11 cellular contexts compared by ENCODE assay signal in the genomic region with DNA sequence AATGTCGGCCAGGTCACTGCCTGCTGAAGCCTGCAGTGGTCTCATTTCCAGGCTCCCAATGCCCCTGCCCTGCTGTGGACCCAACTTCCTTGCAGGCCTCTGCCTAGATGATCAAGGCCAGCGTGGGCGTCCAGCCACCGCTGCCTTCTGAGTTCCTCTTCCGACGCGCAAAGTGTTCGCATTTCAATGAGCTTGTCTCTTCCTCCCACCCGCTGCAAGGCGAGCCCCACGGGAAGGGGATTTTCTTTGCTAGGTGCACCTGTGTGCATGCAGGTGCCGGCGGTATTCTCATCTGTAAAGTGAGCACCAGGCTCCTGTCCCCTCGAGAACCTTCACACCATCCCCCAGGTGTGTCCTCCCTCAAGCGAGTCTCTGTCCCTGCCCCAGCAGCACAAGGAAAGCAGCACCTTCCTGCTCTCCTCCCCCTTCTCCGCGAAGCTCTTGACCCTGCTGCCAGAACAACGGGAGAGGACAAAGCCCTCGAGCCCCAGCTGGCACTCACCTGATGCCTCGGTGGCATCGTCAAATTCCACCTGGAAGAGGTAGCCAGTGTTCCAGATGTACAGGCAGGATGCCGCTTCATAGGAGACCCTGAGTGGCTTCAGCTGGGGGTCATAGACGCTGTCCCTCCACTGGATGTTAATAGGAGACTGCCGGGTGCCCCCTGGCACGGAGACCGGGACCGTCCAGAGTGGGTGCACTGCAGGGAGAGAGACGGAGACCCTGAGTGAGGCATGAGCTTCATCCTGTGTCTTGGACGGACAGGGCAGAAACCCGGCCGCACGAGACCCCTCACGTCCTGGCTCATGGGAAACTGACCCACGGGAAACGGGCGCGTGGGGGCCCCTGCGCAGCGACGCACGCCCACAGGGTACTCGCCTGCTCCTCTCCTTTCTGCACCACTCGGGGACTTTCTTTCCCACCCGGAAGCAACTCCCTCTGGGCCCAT. TPM values are rescaled to one million over a fixed set of nuclear protein-coding genes. Genes with fewer than 3 reads are reported as not detected.
DNase-seq lines count a peak whose midpoint lies in the region; ATAC-seq lines count a peak whose summit lies in the region.
"Had no signal": no experiment of that assay in that cellular context is flagged by ENCODE, and none has a peak within 500 bp of the region (broad histone marks: within the 10 kb centered on the region; RNA-seq: fewer than 3 reads in every experiment).

No MANE protein-coding gene starts in this region.

- intact Hi-C loops in aorta (cut with DNase I): no loop called here

- no peak overlapping the region for H3K4ac ChIP-seq in neuronal stem cell (ENCODE audit: low read length)

- no peak overlapping the region for H2BK12ac ChIP-seq in neuronal stem cell (ENCODE audit: low read length)

- H3K4me3 ChIP-seq in neuronal stem cell (ENCODE audit: low read length in 2 of 2) (no peak overlapping the region), aorta (ENCODE audit: low read length in 2 of 2) (no peak overlapping the region)
- H3K4me3 ChIP-seq: cardiac muscle cell had no signal

- H3K4me2 ChIP-seq in neuronal stem cell (ENCODE audit: insufficient read depth, low read length, poor library complexity, severe bottlenecking): no peak overlapping the region

- ATAC-seq in aorta (ENCODE audit: low FRiP score): no peak
- ATAC-seq in GM19328 (IDR thresholded peaks at IDR 0.05; ENCODE audit: unreplicated experiment): no peak
- ATAC-seq: left colon had no signal

- H4K8ac ChIP-seq in neuronal stem cell (ENCODE audit: low read depth, low read length): no peak overlapping the region

- H3K18ac ChIP-seq in neuronal stem cell (ENCODE audit: low read length): peak overlapping the region; percentile 57

- no peaks in the 10 kb centered on the region for H3K79me1 ChIP-seq in neuronal stem cell (ENCODE audit: low read depth, low read length)

- no CpG with 5 or more reads among the region's 44 CpGs for WGBS in neuronal stem cell (ENCODE audit: extremely low coverage in 2 of 2, insufficient read length in 2 of 2, insufficient replicate concordance in 1 of 2), 2 donors
- WGBS in aorta, 2 donors: 78% methylated on average over 44 of the region's 44 CpGs

- peak overlapping the region; percentile 89 for H3K14ac ChIP-seq in neuronal stem cell (ENCODE audit: low read length)

- no peak overlapping the region for H4K91ac ChIP-seq in neuronal stem cell (ENCODE audit: low read depth, low read length, poor library complexity)

- H3K9me3 ChIP-seq in neuronal stem cell (replicated peaks in 1 of 2; ENCODE audit: control insufficient read depth in 2 of 2, insufficient read depth in 1 of 2, low read depth in 1 of 2, low read length in 2 of 2): no peaks in the 10 kb centered on the region
- no peaks in the 10 kb centered on the region for H3K9me3 ChIP-seq in aorta (ENCODE audit: control insufficient read depth, low read length)

- H2AK5ac ChIP-seq in neuronal stem cell (ENCODE audit: low read depth, low read length): peak overlapping the region; percentile 75

- H3K9ac ChIP-seq in neuronal stem cell (ENCODE audit: low read depth, low read length, poor library complexity): peak overlapping the region; percentile 44

- no peak overlapping the region for H2AFZ ChIP-seq in neuronal stem cell (ENCODE audit: low read length)

- DNase-seq in DMS79 (lab: John Stamatoyannopoulos, UW) (peak; percentile 43), KBM-7 (peak; percentile 46), neuronal stem cell (ENCODE audit: low spot score) (no peak), aorta (no peak), T1000 (lab: John Stamatoyannopoulos, UW) (no peak), mucosa of gallbladder (ENCODE audit: low spot score) (no peak)
- DNase-seq in activated CD4-positive, alpha-beta T cell treated with anti-CD3 and anti-CD28 coated beads, Interleukin-2, amount 50 U/mL, for 4 hours: peak; percentile 12 to 18
- DNase-seq: left colon had no signal

- H3K36me3 ChIP-seq in neuronal stem cell (replicated peaks in 1 of 2; ENCODE audit: control insufficient read depth in 2 of 2, insufficient read depth in 2 of 2, low read length in 2 of 2) (no peaks in the 10 kb centered on the region), aorta (ENCODE audit: control insufficient read depth in 1 of 2, insufficient read depth in 2 of 2, low read length in 1 of 2) (no peaks in the 10 kb centered on the region)
- H3K36me3 ChIP-seq: cardiac muscle cell had no signal

- H3K27me3 ChIP-seq in neuronal stem cell (ENCODE audit: control insufficient read depth in 3 of 3, insufficient read depth in 3 of 3, low read depth in 1 of 3, low read length in 3 of 3) (peaks cover 0 to 12% (median 0%) of the 10 kb centered on the region in 3 experiments), aorta (ENCODE audit: control insufficient read depth in 1 of 2, insufficient read depth in 2 of 2, low read length in 1 of 2) (no peaks in the 10 kb centered on the region)
- H3K27me3 ChIP-seq: cardiac muscle cell had no signal

- in situ Hi-C loops in KBM-7 (cut with MboI; ENCODE audit: low pct_unique_long_range_greater_than_20kb, low sequenced_read_pairs): no loop called here

- H3K4me1 ChIP-seq in neuronal stem cell (ENCODE audit: control insufficient read depth in 2 of 2, insufficient read depth in 1 of 2, low read depth in 1 of 2, low read length in 2 of 2): peaks cover 2 to 13% of the 10 kb centered on the region in 2 donors
- no peaks in the 10 kb centered on the region for H3K4me1 ChIP-seq in aorta (ENCODE audit: control insufficient read depth in 1 of 2, insufficient read depth in 2 of 2, low read length in 2 of 2)

- H3K27ac ChIP-seq in neuronal stem cell (replicated peaks; ENCODE audit: low read length) (no peak overlapping the region), aorta (ENCODE audit: low read depth in 1 of 2, low read length in 2 of 2) (no peak overlapping the region)
- H3K27ac ChIP-seq: cardiac muscle cell had no signal

- no peak overlapping the region for H2BK5ac ChIP-seq in neuronal stem cell (ENCODE audit: low read length)

- H2BK120ac ChIP-seq in neuronal stem cell (ENCODE audit: low read depth, low read length): peak overlapping the region; percentile 61

- no peak overlapping the region for H2BK15ac ChIP-seq in neuronal stem cell (ENCODE audit: low read length)

- no peak overlapping the region for H3K23ac ChIP-seq in neuronal stem cell (ENCODE audit: low read depth, low read length, poor library complexity)

RNA-seq across cellular contexts. Expression of a gene that starts 9.8 kb away (rescaled TPM):
- polyA plus RNA-seq in neuronal stem cell (2013, experiment 1 of 2): not detected
- not detected for polyA plus RNA-seq in neuronal stem cell (2013, experiment 2 of 2)
- total RNA-seq in aorta (not detected), mucosa of gallbladder (0.14 TPM)
- polyA plus RNA-seq in aorta: under 1 TPM in 1 of 2 donors, not detected in 1; 0.63 TPM
- total RNA-seq: activated CD8-positive, alpha-beta memory T cell treated with anti-CD3 and anti-CD28 coated beads for 36 hours; cardiac muscle cell; left colon had no signal
- polyA plus RNA-seq: cardiac muscle cell had no signal

RNA-seq across cellular contexts. Expression of a gene that starts 24.7 kb away (rescaled TPM):
- 22.7 TPM for polyA plus RNA-seq in neuronal stem cell (2013, experiment 1 of 2)
- polyA plus RNA-seq in neuronal stem cell (2013, experiment 2 of 2): 22.7 TPM
- total RNA-seq in aorta (10 to 100 TPM; 25.5 to 35.6 TPM), mucosa of gallbladder (31.7 TPM)
- polyA plus RNA-seq in aorta: 10 to 100 TPM in 1 of 2 donors, 1 to 10 TPM in 1; 7.4 to 14.0 TPM

RNA-seq across cellular contexts. Expression of a gene that starts 57.2 kb away (rescaled TPM):
- 18.4 TPM for polyA plus RNA-seq in neuronal stem cell (2013, experiment 1 of 2)
- polyA plus RNA-seq in neuronal stem cell (2013, experiment 2 of 2): 18.6 TPM
- total RNA-seq in aorta (10 to 100 TPM in 1 of 2 donors, 1 to 10 TPM in 1; 6.8 to 14.5 TPM), mucosa of gallbladder (9.4 TPM)
- polyA plus RNA-seq in aorta: 1 to 10 TPM; 1.8 to 2.0 TPM

Comparison
In these comparisons a context has a peak if more than half of its experiments do, and no peak if none do; other contexts are left out.
1. DNase-seq: peak in DMS79 (single experiment), KBM-7 (single experiment) and activated CD4-positive, alpha-beta T cell treated with anti-CD3 and anti-CD28 coated beads, Interleukin-2, amount 50 U/mL, for 4 hours (2 of 2); none in neuronal stem cell (single experiment), aorta (0 of 2), T1000 (single experiment) and mucosa of gallbladder (single experiment).